24 cellular contexts compared by ENCODE assay signal in the genomic region with DNA sequence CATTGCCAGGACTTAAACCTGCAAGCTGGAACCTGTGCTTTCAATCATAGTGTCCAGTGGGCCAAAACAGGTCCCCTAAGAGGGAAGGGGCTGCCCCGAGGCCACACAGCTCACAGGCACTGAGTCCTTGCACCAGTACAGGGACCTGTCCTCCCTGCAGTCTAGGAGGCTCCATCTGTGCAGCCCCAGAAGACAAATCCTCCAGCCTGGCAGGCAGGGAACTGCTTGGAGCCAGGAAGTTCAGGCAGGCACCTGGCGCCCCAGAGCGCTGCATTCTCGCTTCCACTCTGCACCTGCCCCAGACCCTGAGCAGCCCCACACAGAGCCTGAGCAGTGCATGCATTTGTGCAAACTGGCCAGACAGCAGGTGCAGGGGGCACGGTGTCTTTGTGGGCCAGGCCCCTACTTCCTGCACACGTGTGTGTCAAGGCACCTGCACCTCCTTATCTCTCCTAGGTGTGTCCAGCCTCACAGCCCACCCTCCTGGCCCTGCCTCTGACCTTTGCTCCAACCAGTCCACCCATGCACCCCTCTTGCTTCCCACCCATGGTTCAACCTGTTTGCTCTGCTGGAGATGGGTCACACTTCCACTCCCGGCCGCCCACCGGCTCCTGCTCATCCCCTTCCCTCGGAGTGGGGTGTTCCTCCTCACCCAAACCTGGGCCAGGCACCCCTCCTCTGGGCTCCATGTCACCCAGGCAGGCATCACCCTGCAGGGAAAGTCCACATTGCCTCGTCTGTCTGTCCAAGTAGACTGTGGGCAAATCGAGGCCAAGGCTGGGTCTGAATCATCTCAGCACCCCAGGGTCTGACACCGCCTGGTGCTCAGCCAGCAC. TPM values are rescaled to one million over a fixed set of nuclear protein-coding genes. Genes with fewer than 3 reads are reported as not detected.
DNase-seq lines count a peak whose midpoint lies in the region; TF ChIP-seq lines count a peak whose summit lies in the region.
"Had no signal": no experiment of that assay in that cellular context is flagged by ENCODE, and none has a peak within 500 bp of the region (broad histone marks: within the 10 kb centered on the region; RNA-seq: fewer than 3 reads in every experiment).

No MANE protein-coding gene starts in this region.

- DNase-seq in osteoblast (ENCODE audit: insufficient read length, low spot score, missing footprints) (peak; percentile 30), NCI-H82 (lab: John Stamatoyannopoulos, UW) (no peak), HCEC 1CT (no peak), NCI-H510A treated with DMSO at 0.1 percent for 48 hours (lab: John Stamatoyannopoulos, UW) (no peak)
- no peak for DNase-seq in stimulated activated CD4-positive, alpha-beta T cell treated with anti-CD3 and anti-CD28 coated beads, Interleukin-4, amount 100 ng/mL, for 24 hours
- DNase-seq: activated CD4-positive, alpha-beta T cell treated with anti-CD3 and anti-CD28 coated beads, Interleukin-2, amount 50 U/mL, for 48 hours; activated gamma-delta T cell; foreskin keratinocyte; hypothalamus; NCI-H1436 treated with DMSO at 0.1 percent for 48 hours; NCI-H2171; NCI-H774; stimulated activated CD4-positive, alpha-beta T cell treated with anti-CD3 and anti-CD28 coated beads, Interleukin-4, amount 100 ng/mL, for 1 hour had no signal

- no peak overlapping the region for H3K27ac ChIP-seq in BLaER1
- peak overlapping the region; percentile 93 for H3K27ac ChIP-seq in OCI-LY3 (ENCODE audit: low read length)
- no peak overlapping the region for H3K27ac ChIP-seq in duodenal mucosa (ENCODE audit: low read depth, low read length)
- no peak overlapping the region for H3K27ac ChIP-seq in osteoblast (ENCODE audit: low read depth, low read length)
- H3K27ac ChIP-seq: breast epithelium, foreskin keratinocyte, skin epidermis had no signal

- H2AFZ ChIP-seq in OCI-LY3 (ENCODE audit: low read depth, low read length) = no peak overlapping the region
- no peak overlapping the region for H2AFZ ChIP-seq in osteoblast (ENCODE audit: low read length)

- H3K9me3 ChIP-seq in BLaER1 = no peaks in the 10 kb centered on the region
- no peaks in the 10 kb centered on the region for H3K9me3 ChIP-seq in OCI-LY3 (ENCODE audit: insufficient read depth, low read length)
- H3K9me3 ChIP-seq in duodenal mucosa (ENCODE audit: control insufficient read depth in 1 of 2, low read length in 2 of 2) = no peaks in the 10 kb centered on the region
- no peaks in the 10 kb centered on the region for H3K9me3 ChIP-seq in osteoblast (ENCODE audit: low read depth, low read length)
- H3K9me3 ChIP-seq: A549, breast epithelium had no signal

- peaks cover 48% of the 10 kb centered on the region for H3K4me1 ChIP-seq in BLaER1
- H3K4me1 ChIP-seq in OCI-LY3 (ENCODE audit: low read length) = peaks cover 54% of the 10 kb centered on the region
- H3K4me1 ChIP-seq in duodenal mucosa (ENCODE audit: control insufficient read depth in 1 of 2, insufficient read depth in 2 of 2, low read length in 2 of 2) = peaks cover 53 to 57% of the 10 kb centered on the region in 2 donors
- peaks cover 12% of the 10 kb centered on the region for H3K4me1 ChIP-seq in osteoblast (ENCODE audit: insufficient read depth, low read length)
- H3K4me1 ChIP-seq: foreskin keratinocyte had no signal

- H3K79me2 ChIP-seq in OCI-LY3 (ENCODE audit: low read length) (no peaks in the 10 kb centered on the region), osteoblast (ENCODE audit: insufficient read depth, low read length) (no peaks in the 10 kb centered on the region)

- H3K4me2 ChIP-seq in BLaER1 = peak overlapping the region; percentile 63
- H3K4me2 ChIP-seq in OCI-LY3 (ENCODE audit: low read length) = peak overlapping the region; percentile 90
- H3K4me2 ChIP-seq in osteoblast (ENCODE audit: insufficient read depth, low read length) = no peak overlapping the region
- H3K4me2 ChIP-seq: A549 had no signal

- TF ChIP-seq CTCF in OCI-LY3 (IDR thresholded peaks at IDR 0.05; ENCODE audit: low read depth, low read length) = no peak
- no peak for TF ChIP-seq CTCF in osteoblast (IDR thresholded peaks at IDR 0.05; ENCODE audit: extremely low read depth, low read depth, low read length)

- no peak overlapping the region for H3K4me3 ChIP-seq in BLaER1
- H3K4me3 ChIP-seq in OCI-LY3 (ENCODE audit: low read length) = peak overlapping the region; percentile 67
- H3K4me3 ChIP-seq in duodenal mucosa (ENCODE audit: low read depth in 1 of 2, low read length in 2 of 2) = peak overlapping the region; percentile 7 to 17
- H3K4me3 ChIP-seq in osteoblast (ENCODE audit: insufficient read depth, low read length) = no peak overlapping the region
- H3K4me3 ChIP-seq: A549, breast epithelium, dorsolateral prefrontal cortex, skin epidermis had no signal

- no peaks in the 10 kb centered on the region for H3K36me3 ChIP-seq in BLaER1
- peaks cover 8% of the 10 kb centered on the region for H3K36me3 ChIP-seq in OCI-LY3 (replicated peaks; ENCODE audit: low read depth, low read length)
- no peaks in the 10 kb centered on the region for H3K36me3 ChIP-seq in duodenal mucosa (ENCODE audit: control insufficient read depth in 1 of 2, insufficient read depth in 2 of 2, low read length in 2 of 2)
- H3K36me3 ChIP-seq in osteoblast (ENCODE audit: insufficient read depth, low read length) = no peaks in the 10 kb centered on the region
- H3K36me3 ChIP-seq: breast epithelium had no signal

- H3K27me3 ChIP-seq in BLaER1 (no peaks in the 10 kb centered on the region), OCI-LY3 (ENCODE audit: low read depth, low read length) (no peaks in the 10 kb centered on the region), duodenal mucosa (ENCODE audit: control insufficient read depth in 1 of 2, insufficient read depth in 2 of 2, low read length in 2 of 2) (no peaks in the 10 kb centered on the region), osteoblast (ENCODE audit: insufficient read depth, low read length) (no peaks in the 10 kb centered on the region)
- H3K27me3 ChIP-seq: breast epithelium, dorsolateral prefrontal cortex had no signal

- H4K20me1 ChIP-seq in BLaER1 (no peaks in the 10 kb centered on the region), OCI-LY3 (ENCODE audit: insufficient read depth, low read length) (no peaks in the 10 kb centered on the region), osteoblast (ENCODE audit: insufficient read depth, low read length) (no peaks in the 10 kb centered on the region)

- H3K9ac ChIP-seq in BLaER1 (no peak overlapping the region), OCI-LY3 (ENCODE audit: low read length) (peak overlapping the region; percentile 72), duodenal mucosa (ENCODE audit: low read depth in 1 of 2, low read length in 2 of 2) (no peak overlapping the region)

RNA-seq across cellular contexts. Expression of a gene that starts 19.0 kb away (rescaled TPM):
- total RNA-seq in osteoblast = not detected in 2 replicates
- total RNA-seq: breast epithelium, dorsolateral prefrontal cortex, epithelial cell of proximal tubule, foreskin keratinocyte, kidney epithelial cell, ureter, WTC11 had no signal

Comparison
In these comparisons a context has a peak if more than half of its experiments do, and no peak if none do; other contexts are left out.
1. H3K4me3 ChIP-seq: peak in OCI-LY3 (single experiment) and duodenal mucosa (2 of 2); none in BLaER1 (single experiment) and osteoblast (single experiment).